Comparison of ENCODE assay signal across 18 cellular contexts in genomic region chr20:57408536-57409233, GRCh38. TPM values are rescaled to one million over a fixed set of nuclear protein-coding genes. Genes with fewer than 3 reads are reported as not detected.
DNase-seq lines count a peak whose midpoint lies in the region; ATAC-seq, FAIRE-seq and TF ChIP-seq lines count a peak whose summit lies in the region.
"Had no signal": no experiment of that assay in that cellular context is flagged by ENCODE, and none has a peak within 500 bp of the region (broad histone marks: within the 10 kb centered on the region; RNA-seq: fewer than 3 reads in every experiment).

No MANE protein-coding gene starts in this region.

- in situ Hi-C loops in gastrocnemius medialis (cut with MboI; ENCODE audit: low sequenced_read_pairs in 4 of 4): no loop called here

- no peak for FAIRE-seq in GM12892 (lab: Jason Lieb, UNC)
- FAIRE-seq in GM19239 (lab: Jason Lieb, UNC): no peak
- FAIRE-seq: GM18507 had no signal

- TF ChIP-seq POLR2A in GM12892 (IDR thresholded peaks at IDR 0.05; ENCODE audit: low read depth, low read length) (peak; percentile 13), gastrocnemius medialis (IDR thresholded peaks at IDR 0.05) (no peak)

- TF ChIP-seq CTCF in gastrocnemius medialis (IDR thresholded peaks at IDR 0.05 in 4 of 5, conservative IDR thresholded peaks at IDR 0.05 in 1 of 5): no peak

- ATAC-seq in CD4-positive, CD25-positive, alpha-beta regulatory T cell (ENCODE audit: low read depth in 2 of 2): no peak
- no peak for ATAC-seq in central memory CD8-positive, alpha-beta T cell (replicated peaks; ENCODE audit: extremely low read depth, poor library complexity, severe bottlenecking)
- ATAC-seq in gastrocnemius medialis (no peak), HG02973 (IDR thresholded peaks at IDR 0.05; ENCODE audit: unreplicated experiment) (no peak)
- ATAC-seq in activated T-cell treated with anti-CD3 and anti-CD28 coated beads, Interleukin-2, amount 50 U/mL, for 72 hours (replicated peaks in 1 of 2): no peak
- ATAC-seq: activated CD8-positive, alpha-beta memory T cell treated with anti-CD3 and anti-CD28 coated beads, Interleukin-2, amount 10 ng/mL, durations not matched to agents 7 days and 5 days; activated naive CD4-positive, alpha-beta T cell treated with anti-CD3 and anti-CD28 coated beads, Interleukin-2, amount 50 U/mL, for 72 hours; stimulated activated naive CD8-positive, alpha-beta T cell treated with anti-CD3 and anti-CD28 coated beads, Interleukin-15, Interleukin-2, amounts not matched to agents 100 U/mL and 50 U/mL, for 24 hours had no signal

- peaks cover 0 to 1% (median 0%) of the 10 kb centered on the region in 7 donors for H3K9me3 Mint-ChIP-seq in CD4-positive, CD25-positive, alpha-beta regulatory T cell
- H3K9me3 Mint-ChIP-seq in central memory CD8-positive, alpha-beta T cell: no peaks in the 10 kb centered on the region
- H3K9me3 Mint-ChIP-seq in activated T-cell treated with anti-CD3 and anti-CD28 coated beads, Interleukin-2, amount 50 U/mL, for 72 hours: no peaks in the 10 kb centered on the region
- H3K9me3 Mint-ChIP-seq: activated naive CD4-positive, alpha-beta T cell treated with anti-CD3 and anti-CD28 coated beads, Interleukin-2, amount 50 U/mL, for 72 hours; HFFc6; type B pancreatic cell had no signal

- peak overlapping the region in 1 of 4 donors; percentile 86 for H3K4me3 Mint-ChIP-seq in CD4-positive, CD25-positive, alpha-beta regulatory T cell
- H3K4me3 Mint-ChIP-seq in central memory CD8-positive, alpha-beta T cell: peak overlapping the region; percentile 50
- no peak overlapping the region for H3K4me3 Mint-ChIP-seq in activated T-cell treated with anti-CD3 and anti-CD28 coated beads, Interleukin-2, amount 50 U/mL, for 72 hours
- H3K4me3 Mint-ChIP-seq: activated CD8-positive, alpha-beta memory T cell treated with anti-CD3 and anti-CD28 coated beads, Interleukin-2, amount 10 ng/mL, durations not matched to agents 7 days and 5 days; HFFc6; type B pancreatic cell had no signal

- peaks cover 61% of the 10 kb centered on the region for H3K36me3 ChIP-seq in CD4-positive, CD25-positive, alpha-beta regulatory T cell (ENCODE audit: control insufficient read depth, insufficient read depth, low read length)
- peaks cover 0 to 30% of the 10 kb centered on the region in 2 donors for H3K36me3 ChIP-seq in gastrocnemius medialis

- H3K27me3 Mint-ChIP-seq in CD4-positive, CD25-positive, alpha-beta regulatory T cell: peaks cover 8% of the 10 kb centered on the region
- H3K27me3 Mint-ChIP-seq in central memory CD8-positive, alpha-beta T cell: no peaks in the 10 kb centered on the region
- no peaks in the 10 kb centered on the region for H3K27me3 Mint-ChIP-seq in activated T-cell treated with anti-CD3 and anti-CD28 coated beads, Interleukin-2, amount 50 U/mL, for 72 hours (ENCODE audit: low read depth)
- H3K27me3 Mint-ChIP-seq: activated CD8-positive, alpha-beta memory T cell treated with anti-CD3 and anti-CD28 coated beads, Interleukin-2, amount 10 ng/mL, durations not matched to agents 7 days and 5 days; type B pancreatic cell had no signal

- intact Hi-C loops in gastrocnemius medialis (cut with DNase I; ENCODE audit: low total_unique reads): no loop called here

- H3K4me1 Mint-ChIP-seq in CD4-positive, CD25-positive, alpha-beta regulatory T cell: peaks cover 0 to 59% (median 16%) of the 10 kb centered on the region in 4 donors
- peaks cover 45% of the 10 kb centered on the region for H3K4me1 Mint-ChIP-seq in central memory CD8-positive, alpha-beta T cell
- no peaks in the 10 kb centered on the region for H3K4me1 Mint-ChIP-seq in activated T-cell treated with anti-CD3 and anti-CD28 coated beads, Interleukin-2, amount 50 U/mL, for 72 hours (ENCODE audit: low read depth)

- DNase-seq in CD4-positive, CD25-positive, alpha-beta regulatory T cell: no peak
- DNase-seq in GM12892 (ENCODE audit: insufficient read length) (no peak), gastrocnemius medialis (no peak), GM19239 (ENCODE audit: insufficient read length, low spot score) (no peak), nucleus accumbens (lab: John Stamatoyannopoulos, UW) (no peak)
- DNase-seq in central memory CD8-positive, alpha-beta T cell (ENCODE audit: low spot score in 2 of 2): no peak
- DNase-seq in activated T-cell treated with anti-CD3 and anti-CD28 coated beads, Interleukin-2, amount 50 U/mL, for 72 hours: no peak
- DNase-seq: activated CD4-positive, alpha-beta T cell treated with anti-CD3 and anti-CD28 coated beads for 4 hours; activated CD8-positive, alpha-beta memory T cell treated with anti-CD3 and anti-CD28 coated beads, Interleukin-2, amount 10 ng/mL, durations not matched to agents 7 days and 5 days; EL; HFFc6; SHP77; stimulated activated naive CD8-positive, alpha-beta T cell treated with anti-CD3 and anti-CD28 coated beads, Interleukin-15, Interleukin-2, amounts not matched to agents 100 U/mL and 50 U/mL, for 24 hours had no signal

- peak overlapping the region in 2 of 3 donors; percentile 84 to 85 for H3K27ac Mint-ChIP-seq in CD4-positive, CD25-positive, alpha-beta regulatory T cell
- H3K27ac Mint-ChIP-seq in central memory CD8-positive, alpha-beta T cell (ENCODE audit: low read depth): peak overlapping the region; percentile 94
- H3K27ac Mint-ChIP-seq in activated T-cell treated with anti-CD3 and anti-CD28 coated beads, Interleukin-2, amount 50 U/mL, for 72 hours: no peak overlapping the region
- H3K27ac Mint-ChIP-seq: activated CD8-positive, alpha-beta memory T cell treated with anti-CD3 and anti-CD28 coated beads, Interleukin-2, amount 10 ng/mL, durations not matched to agents 7 days and 5 days; activated naive CD4-positive, alpha-beta T cell treated with anti-CD3 and anti-CD28 coated beads, Interleukin-2, amount 50 U/mL, for 72 hours; HFFc6; type B pancreatic cell had no signal

- no peak overlapping the region for H3K27ac ChIP-seq in CD4-positive, CD25-positive, alpha-beta regulatory T cell (ENCODE audit: insufficient read depth, low read length, poor library complexity, severe bottlenecking)
- H3K27ac ChIP-seq in gastrocnemius medialis: peak overlapping the region; percentile 82 to 99 (median 98)

- peaks cover 39% of the 10 kb centered on the region for H3K4me1 ChIP-seq in CD4-positive, CD25-positive, alpha-beta regulatory T cell (ENCODE audit: control insufficient read depth, insufficient read depth, low read length, poor library complexity, severe bottlenecking)
- H3K4me1 ChIP-seq in gastrocnemius medialis: peaks cover 22 to 66% of the 10 kb centered on the region in 2 donors

- no peaks in the 10 kb centered on the region for H3K9me3 ChIP-seq in CD4-positive, CD25-positive, alpha-beta regulatory T cell (ENCODE audit: control insufficient read depth in 2 of 2, low read length in 2 of 2)
- no peaks in the 10 kb centered on the region for H3K9me3 ChIP-seq in gastrocnemius medialis

- no peak overlapping the region for H3K4me3 ChIP-seq in CD4-positive, CD25-positive, alpha-beta regulatory T cell (ENCODE audit: low read depth, low read length)
- no peak overlapping the region for H3K4me3 ChIP-seq in gastrocnemius medialis
- H3K4me3 ChIP-seq: lung had no signal

- peaks cover 20% of the 10 kb centered on the region for H3K36me3 Mint-ChIP-seq in CD4-positive, CD25-positive, alpha-beta regulatory T cell
- peaks cover 78% of the 10 kb centered on the region for H3K36me3 Mint-ChIP-seq in central memory CD8-positive, alpha-beta T cell (ENCODE audit: insufficient read depth)
- peaks cover 0 to 1% of the 10 kb centered on the region in 2 donors for H3K36me3 Mint-ChIP-seq in activated T-cell treated with anti-CD3 and anti-CD28 coated beads, Interleukin-2, amount 50 U/mL, for 72 hours (ENCODE audit: insufficient read depth in 2 of 2)

- no peaks in the 10 kb centered on the region for H3K27me3 ChIP-seq in CD4-positive, CD25-positive, alpha-beta regulatory T cell (ENCODE audit: control insufficient read depth, insufficient read depth, low read length)
- H3K27me3 ChIP-seq in gastrocnemius medialis: no peaks in the 10 kb centered on the region

RNA-seq across cellular contexts. Expression of gene RBM38, which starts 17.5 kb away (rescaled TPM):
- total RNA-seq in CD4-positive, CD25-positive, alpha-beta regulatory T cell: 322 TPM
- polyA plus RNA-seq in CD4-positive, CD25-positive, alpha-beta regulatory T cell: 100 to 1,000 TPM in 2 of 4 donors, 10 to 100 TPM in 2; 71.9 to 163 (median 102) TPM
- polyA plus RNA-seq in GM12892 (2012; ENCODE audit: missing spikeins): 24.2 TPM
- total RNA-seq in gastrocnemius medialis: 100 to 1,000 TPM in 3 of 4 donors, 10 to 100 TPM in 1; 56.7 to 229 (median 177) TPM
- total RNA-seq in activated T-cell treated with anti-CD3 and anti-CD28 coated beads, Interleukin-2, amount 50 U/mL, for 72 hours: 10 to 100 TPM; 61.4 to 79.8 TPM

RNA-seq across cellular contexts. Expression of gene RAE1, which starts 57.6 kb away (rescaled TPM):
- 33.0 TPM for total RNA-seq in CD4-positive, CD25-positive, alpha-beta regulatory T cell
- 10 to 100 TPM; 34.5 to 52.1 (median 42.8) TPM for polyA plus RNA-seq in CD4-positive, CD25-positive, alpha-beta regulatory T cell
- polyA plus RNA-seq in GM12892 (2012; ENCODE audit: missing spikeins): 27.5 TPM
- total RNA-seq in gastrocnemius medialis: 10 to 100 TPM; 15.8 to 35.8 (median 20.6) TPM
- 10 to 100 TPM; 47.6 to 54.2 TPM for total RNA-seq in activated T-cell treated with anti-CD3 and anti-CD28 coated beads, Interleukin-2, amount 50 U/mL, for 72 hours
